8 cellular contexts compared by ENCODE assay signal in genomic region chr1:6127587-6128163, GRCh38. TPM values are rescaled to one million over a fixed set of nuclear protein-coding genes. Genes with fewer than 3 reads are reported as not detected.
DNase-seq lines count a peak whose midpoint lies in the region; ATAC-seq and TF ChIP-seq lines count a peak whose summit lies in the region.

No MANE protein-coding gene starts in this region.

- H3K9ac ChIP-seq in GM23248, result no peak overlapping the region

- no peak overlapping the region for H3K4me2 ChIP-seq in GM23248 (ENCODE audit: unreplicated experiment)

- H3K4me1 ChIP-seq in GM23248 (ENCODE audit: insufficient read depth) (no peaks in the 10 kb centered on the region), cardiac muscle cell (ENCODE audit: low read depth) (no peaks in the 10 kb centered on the region), sigmoid colon (peaks cover 0 to 11% (median 8%) of the 10 kb centered on the region in 4 donors)

- H3K9me3 ChIP-seq in GM23248 (ENCODE audit: low read depth) (no peaks in the 10 kb centered on the region), cardiac muscle cell (ENCODE audit: low read depth) (no peaks in the 10 kb centered on the region), sigmoid colon (peaks cover 0 to 5% (median 0%) of the 10 kb centered on the region in 4 donors)

- peak; percentile 78 for DNase-seq in GM23248
- DNase-seq in RKO (ENCODE audit: low spot score), result peak; percentile 46
- peak; percentile 53 for DNase-seq in activated gamma-delta T cell (lab: John Stamatoyannopoulos, UW)
- DNase-seq in cardiac muscle cell (ENCODE audit: low read depth in 1 of 2, low spot score in 1 of 2), result peak; percentile 69 to 83
- DNase-seq in sigmoid colon, result peak; percentile 65
- no peak for DNase-seq in cerebellar nuclear complex (lab: John Stamatoyannopoulos, UW)

- no peak overlapping the region for H2AFZ ChIP-seq in GM23248

- 19 to 30% methylated on average over 18 to 40 of the region's 41 CpGs for WGBS in GM23248 (ENCODE audit: low coverage in 1 of 2, low lambda C conversion rate in 2 of 2, missing lambda C conversion rate in 2 of 2), 2 experiments
- 8 to 26% methylated on average over 41 of the region's 41 CpGs for WGBS in sigmoid colon, 2 donors

- no peak for TF ChIP-seq EP300 in sigmoid colon (IDR thresholded peaks at IDR 0.05)

- in situ Hi-C loops in GM23248 (cut with MboI), result no loop called here

- H3K27me3 ChIP-seq in GM23248 (replicated peaks; ENCODE audit: insufficient read depth), result no peaks in the 10 kb centered on the region
- peaks cover 5% of the 10 kb centered on the region for H3K27me3 ChIP-seq in cardiac muscle cell
- H3K27me3 ChIP-seq in sigmoid colon, result peaks cover 0 to 23% (median 15%) of the 10 kb centered on the region in 3 donors

- no peaks in the 10 kb centered on the region for H3K36me3 ChIP-seq in GM23248 (ENCODE audit: low read depth)
- no peaks in the 10 kb centered on the region for H3K36me3 ChIP-seq in cardiac muscle cell
- H3K36me3 ChIP-seq in sigmoid colon, result no peaks in the 10 kb centered on the region

- intact Hi-C loops in sigmoid colon (cut with DNase I), result no loop called here

- H3K9me2 ChIP-seq in GM23248 (ENCODE audit: insufficient read depth), result no peaks in the 10 kb centered on the region

- H3K79me2 ChIP-seq in GM23248 (ENCODE audit: insufficient read depth), result no peaks in the 10 kb centered on the region

- H3K27ac ChIP-seq in GM23248 (no peak overlapping the region), cardiac muscle cell (no peak overlapping the region), sigmoid colon (no peak overlapping the region)

- TF ChIP-seq POLR2A in sigmoid colon (IDR thresholded peaks at IDR 0.05), result no peak

- ATAC-seq in HG03520 (IDR thresholded peaks at IDR 0.05; ENCODE audit: unreplicated experiment) (no peak), HG03571 (IDR thresholded peaks at IDR 0.05; ENCODE audit: unreplicated experiment) (no peak)

- H4K20me1 ChIP-seq in GM23248 (ENCODE audit: insufficient read depth), result no peaks in the 10 kb centered on the region

- no peaks in the 10 kb centered on the region for H3F3A ChIP-seq in GM23248 (ENCODE audit: insufficient read depth)

- H3K4me3 ChIP-seq in GM23248 (no peak overlapping the region), cardiac muscle cell (no peak overlapping the region), sigmoid colon (peak overlapping the region in 3 of 4 donors; percentile 9 to 26 (median 17))

- TF ChIP-seq CTCF in cardiac muscle cell (IDR thresholded peaks at IDR 0.05; ENCODE audit: low read depth, low read length), result no peak
- TF ChIP-seq CTCF in sigmoid colon (IDR thresholded peaks at IDR 0.05), result no peak

RNA-seq across cellular contexts. Expression of gene CHD5, which starts 52.4 kb away (rescaled TPM):
- 0.11 and 0.25 TPM in 2 replicates for total RNA-seq in GM23248 (2014; rRNA removed; shearing (Covaris generic))
- polyA plus RNA-seq in GM23248 (2016; fragmentation: Nextera tagmentation; extraction: Ambion mirVana) (0.10 TPM in 1 of 2 replicates, not detected in the other), cardiac muscle cell (0.11 TPM in 1 of 2 replicates, not detected in the other), sigmoid colon (under 1 TPM in 1 of 3 donors, not detected in 2; 0.80 TPM)
- total RNA-seq in cardiac muscle cell (0.11 and 0.24 TPM in 2 replicates), sigmoid colon (1 to 10 TPM in 3 of 4 donors, under 1 TPM in 1; 0.49 to 2.8 (median 1.5) TPM)

Comparison
In these comparisons a context has a peak if more than half of its experiments do, and no peak if none do; other contexts are left out.
1. DNase-seq: peak in GM23248 (single experiment), RKO (single experiment), activated gamma-delta T cell (single experiment), cardiac muscle cell (2 of 2) and sigmoid colon (single experiment); none in cerebellar nuclear complex (0 of 2).
2. H3K4me3 ChIP-seq: peak in sigmoid colon (3 of 4); none in GM23248 (single experiment) and cardiac muscle cell (single experiment).